1 cellular context compared by ENCODE assay signal in genomic region chr16:79950932-79951719, GRCh38.
TF ChIP-seq lines count a peak whose summit lies in the region.

No MANE protein-coding gene starts in this region.

TF ChIP-seq in K562, 482 proteins besides CTCF, POLR2A, EP300 and RAD21 (continued from another document and continues in another):
- TF ChIP-seq ARID3A (IDR thresholded peaks at IDR 0.05; ENCODE audit: borderline replicate concordance, low read depth, low read length), result no peak
- no peak for TF ChIP-seq PYGO2 (tag; IDR thresholded peaks at IDR 0.05)
- no peak for TF ChIP-seq ZNF780A (CRISPR knock-in tag; IDR thresholded peaks at IDR 0.05)
- no peak for TF ChIP-seq ZNF239 (CRISPR knock-in tag; IDR thresholded peaks at IDR 0.05)
- TF ChIP-seq RUNX1 (IDR thresholded peaks at IDR 0.05; ENCODE audit: low read depth), result no peak
- TF ChIP-seq SRSF9 (IDR thresholded peaks at IDR 0.05; ENCODE audit: borderline replicate concordance, low read depth, low read length), result no peak
- TF ChIP-seq SNRNP70 (optimal IDR thresholded peaks at IDR 0.05; ENCODE audit: low read depth, low read length), result no peak
- TF ChIP-seq IRF1 (CRISPR knock-in tag; IDR thresholded peaks at IDR 0.05; ENCODE audit: borderline replicate concordance), result no peak
- no peak for TF ChIP-seq EZH2 (IDR thresholded peaks at IDR 0.05; ENCODE audit: borderline replicate concordance, low read depth, low read length)
- 0 out of 2 replicates have a peak, but pooled peaks have one; percentile 9 for TF ChIP-seq ELF2 (CRISPR knock-in tag; IDR thresholded peaks at IDR 0.05)
- no peak for TF ChIP-seq PTTG1 (tag; IDR thresholded peaks at IDR 0.05; ENCODE audit: low read depth)
- TF ChIP-seq ZBTB34 (CRISPR knock-in tag; IDR thresholded peaks at IDR 0.05), result no peak
- no peak for TF ChIP-seq ZNF561 (CRISPR knock-in tag; conservative IDR thresholded peaks at IDR 0.05)
- peak; percentile 35; the same call in 1 of the 2 replicates for TF ChIP-seq SPI1 (IDR thresholded peaks at IDR 0.05; ENCODE audit: borderline replicate concordance, low read depth, low read length)
- TF ChIP-seq PCBP1 (IDR thresholded peaks at IDR 0.05; ENCODE audit: low read depth, low read length, poor library complexity, severe bottlenecking), result no peak
- no peak for TF ChIP-seq NFXL1 (CRISPR knock-in tag; IDR thresholded peaks at IDR 0.05)
- TF ChIP-seq YY1 (IDR thresholded peaks at IDR 0.05; ENCODE audit: borderline replicate concordance in 1 of 3, control insufficient read depth in 1 of 3, extremely low read depth in 1 of 3, insufficient read depth in 3 of 3, insufficient read length in 1 of 3, insufficient replicate concordance in 2 of 3, low read depth in 1 of 3, low read length in 2 of 3), result no peak
- TF ChIP-seq ZNF436 (CRISPR knock-in tag; IDR thresholded peaks at IDR 0.05), result no peak
- no peak for TF ChIP-seq CC2D1A (IDR thresholded peaks at IDR 0.05)
- TF ChIP-seq EHMT2 (IDR thresholded peaks at IDR 0.05), result no peak
- TF ChIP-seq SUPT5H (IDR thresholded peaks at IDR 0.05), result no peak
- no peak for TF ChIP-seq ID3 (CRISPR knock-in tag; IDR thresholded peaks at IDR 0.05)
- TF ChIP-seq ID3 (tag; IDR thresholded peaks at IDR 0.05), result no peak
- TF ChIP-seq NCOA1 (IDR thresholded peaks at IDR 0.05; ENCODE audit: low read depth), result no peak
- TF ChIP-seq ZNF263 (CRISPR knock-in tag; IDR thresholded peaks at IDR 0.05; ENCODE audit: borderline replicate concordance), result no peak
- no peak for TF ChIP-seq FOXO4 (CRISPR knock-in tag; IDR thresholded peaks at IDR 0.05)
- no peak for TF ChIP-seq CTCFL (IDR thresholded peaks at IDR 0.05; ENCODE audit: borderline replicate concordance, insufficient read depth, low read depth, low read length, poor library complexity, severe bottlenecking)
- TF ChIP-seq NCOA2 (IDR thresholded peaks at IDR 0.05; ENCODE audit: partially characterized antibody in 2 of 2), result no peak
- TF ChIP-seq DPF2 (IDR thresholded peaks at IDR 0.05), result peak; percentile 76; the same call in 1 of the 2 replicates
- TF ChIP-seq HLTF (IDR thresholded peaks at IDR 0.05), result no peak
- TF ChIP-seq ZNF197 (CRISPR knock-in tag; IDR thresholded peaks at IDR 0.05; ENCODE audit: low read depth), result no peak
- TF ChIP-seq ATF1 (CRISPR knock-in tag; IDR thresholded peaks at IDR 0.05), result no peak
- TF ChIP-seq ATF1 (tag; IDR thresholded peaks at IDR 0.05), result no peak
- no peak for TF ChIP-seq MXI1 (IDR thresholded peaks at IDR 0.05; ENCODE audit: low read depth, low read length)
- no peak for TF ChIP-seq ZBED1 (IDR thresholded peaks at IDR 0.05)
- no peak for TF ChIP-seq NFIX (CRISPR knock-in tag; IDR thresholded peaks at IDR 0.05; ENCODE audit: low read depth)
- no peak for TF ChIP-seq MAFG (tag; conservative IDR thresholded peaks at IDR 0.05)
- TF ChIP-seq HEY1 (CRISPR knock-in tag; IDR thresholded peaks at IDR 0.05; ENCODE audit: borderline replicate concordance), result no peak
- no peak for TF ChIP-seq ZBTB2 (IDR thresholded peaks at IDR 0.05)
- no peak for TF ChIP-seq POLR3G (IDR thresholded peaks at IDR 0.05; ENCODE audit: extremely low read depth, insufficient read length, insufficient replicate concordance)
- peak; percentile 61 for TF ChIP-seq SMAD4 (CRISPR knock-in tag; conservative IDR thresholded peaks at IDR 0.05)
- TF ChIP-seq SOX6 (IDR thresholded peaks at IDR 0.05), result peak; percentile 99
- TF ChIP-seq ZNF398 (CRISPR knock-in tag; IDR thresholded peaks at IDR 0.05), result no peak
- peak; percentile 54 for TF ChIP-seq CXXC5 (CRISPR knock-in tag; IDR thresholded peaks at IDR 0.05)
- TF ChIP-seq OTX1 (CRISPR knock-in tag; IDR thresholded peaks at IDR 0.05), result 0 out of 2 replicates have a peak, but pooled peaks have one; percentile 32
- no peak for TF ChIP-seq PTBP1 (IDR thresholded peaks at IDR 0.05; ENCODE audit: low read depth, low read length)
- TF ChIP-seq MAFK (IDR thresholded peaks at IDR 0.05; ENCODE audit: low read length), result no peak; the same call in 1 of the 2 replicates
- no peak for TF ChIP-seq SFPQ (IDR thresholded peaks at IDR 0.05; ENCODE audit: low read depth, low read length)
- TF ChIP-seq LCOR (CRISPR knock-in tag; IDR thresholded peaks at IDR 0.05), result no peak
- TF ChIP-seq THAP7 (CRISPR knock-in tag; IDR thresholded peaks at IDR 0.05), result no peak
- no peak for TF ChIP-seq POLR2B (IDR thresholded peaks at IDR 0.05; ENCODE audit: low read depth, partially characterized antibody)
- no peak for TF ChIP-seq RFX7 (CRISPR knock-in tag; IDR thresholded peaks at IDR 0.05)
- TF ChIP-seq YBX1 (IDR thresholded peaks at IDR 0.05), result no peak
- TF ChIP-seq ZNF740 (CRISPR knock-in tag; IDR thresholded peaks at IDR 0.05), result no peak
- no peak for TF ChIP-seq ZNF740 (tag; IDR thresholded peaks at IDR 0.05)
- peak; percentile 44 for TF ChIP-seq NCOR1 (IDR thresholded peaks at IDR 0.05)
- no peak for TF ChIP-seq CREBBP (IDR thresholded peaks at IDR 0.05; ENCODE audit: low read depth, low read length)
- TF ChIP-seq SREBF2 (CRISPR knock-in tag; IDR thresholded peaks at IDR 0.05), result no peak
